ENCODE assay signal across 1 cellular context in the genomic region with DNA sequence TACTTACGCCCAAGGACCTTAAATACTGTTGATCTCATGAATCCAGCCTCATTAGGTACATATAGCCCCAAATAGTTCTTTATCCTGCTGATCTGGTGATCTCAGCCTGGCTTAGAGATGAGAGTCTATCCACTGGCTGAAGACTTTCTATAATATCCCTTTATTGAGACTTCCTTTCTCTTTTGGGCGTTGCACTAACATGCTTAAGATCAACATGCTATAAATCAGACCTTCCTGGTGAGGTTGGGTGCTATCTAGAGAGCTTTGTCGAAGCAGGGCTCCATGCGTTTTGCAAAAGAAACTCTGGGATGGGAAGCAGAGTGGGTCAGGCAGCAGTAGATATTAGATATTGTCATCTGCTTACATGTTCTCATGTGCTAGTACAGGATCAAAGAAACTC.
TF ChIP-seq lines count a peak whose summit lies in the region.

No MANE protein-coding gene starts in this region.

TF ChIP-seq in GM23338, 12 proteins besides CTCF, POLR2A, EP300 and RAD21 (continued from another document):
- TF ChIP-seq ZNF462 (CRISPR knock-in tag; IDR thresholded peaks at IDR 0.05) (no peak), EZH2phosphoT487 (IDR thresholded peaks at IDR 0.05; ENCODE audit: unreplicated experiment) (no peak), ETS1 (IDR thresholded peaks at IDR 0.05) (no peak), NANOG (IDR thresholded peaks at IDR 0.05; ENCODE audit: borderline replicate concordance) (no peak), JUNB (IDR thresholded peaks at IDR 0.05; ENCODE audit: unreplicated experiment) (no peak), POLR2AphosphoS5 (IDR thresholded peaks at IDR 0.05; ENCODE audit: low read depth) (no peak), ZNF331 (CRISPR knock-in tag; IDR thresholded peaks at IDR 0.05; ENCODE audit: low read depth) (no peak), REST (IDR thresholded peaks at IDR 0.05; ENCODE audit: unreplicated experiment) (no peak), CREB1 (CRISPR knock-in tag; IDR thresholded peaks at IDR 0.05; ENCODE audit: low read depth) (no peak), STAT1 (IDR thresholded peaks at IDR 0.05; ENCODE audit: unreplicated experiment) (no peak), EZH2 (IDR thresholded peaks at IDR 0.05; ENCODE audit: low read depth, unreplicated experiment) (no peak)
